8 cellular contexts compared by ENCODE assay signal in genomic region chr19:40055049-40055448, GRCh38. TPM values are rescaled to one million over a fixed set of nuclear protein-coding genes. Genes with fewer than 3 reads are reported as not detected.
A peak's percentile ranks its signal among the peaks of the same experiment; 100 is the strongest.
DNase-seq lines count a peak whose midpoint lies in the region; ATAC-seq and TF ChIP-seq lines count a peak whose summit lies in the region.

No MANE protein-coding gene starts in this region.

- H3K4me1 ChIP-seq in CD8-positive, alpha-beta T cell (ENCODE audit: insufficient read depth, low read length) = peaks cover 21% of the 10 kb centered on the region
- H3K4me1 ChIP-seq in PC-3 (ENCODE audit: insufficient read depth, low read length) (peaks cover 3% of the 10 kb centered on the region; the same call in 1 of the 2 replicates), esophagus (ENCODE audit: control insufficient read depth in 2 of 2, insufficient read depth in 2 of 2, low read length in 1 of 2) (peaks cover 0 to 7% of the 10 kb centered on the region in 2 donors)

- H3K27me3 Mint-ChIP-seq in CD8-positive, alpha-beta T cell (ENCODE audit: low read depth) = peaks cover 8% of the 10 kb centered on the region
- H3K27me3 Mint-ChIP-seq in osteocyte (ENCODE audit: unreplicated experiment) = peaks cover 3% of the 10 kb centered on the region

- peak overlapping the region; percentile 84 for H3K9ac ChIP-seq in PC-3 (ENCODE audit: low read length)

- H2AFZ ChIP-seq in PC-3 (ENCODE audit: low read length) = peak overlapping the region; percentile 100

- peaks cover 52% of the 10 kb centered on the region for H3K79me2 ChIP-seq in PC-3 (ENCODE audit: low read length)

- intact Hi-C loops in CD8-positive, alpha-beta T cell (cut with DNase I, micrococcal nuclease) = loop anchor here in 1 of 2 experiments (2.0 kb wide), 1 partner anchor 36 kb away; the partner anchor contains the start of gene ZNF780A
- intact Hi-C loops in PC-3 (cut with micrococcal nuclease) = no loop called here

- H3K27ac Mint-ChIP-seq in CD8-positive, alpha-beta T cell = no peak overlapping the region
- peak overlapping the region; percentile 91 for H3K27ac Mint-ChIP-seq in osteocyte (ENCODE audit: unreplicated experiment)

- H3K4me3 Mint-ChIP-seq in CD8-positive, alpha-beta T cell = peak overlapping the region; percentile 100
- peak overlapping the region; percentile 98 for H3K4me3 Mint-ChIP-seq in osteocyte (ENCODE audit: unreplicated experiment)

- no peaks in the 10 kb centered on the region for H3F3A ChIP-seq in PC-3 (ENCODE audit: low read length, unreplicated experiment)

- no peak for ATAC-seq in CD8-positive, alpha-beta T cell
- ATAC-seq in PC-3 (peak; percentile 8; the same call in 1 of the 2 replicates), GM21825 (IDR thresholded peaks at IDR 0.05; ENCODE audit: unreplicated experiment) (no peak), HG02885 (IDR thresholded peaks at IDR 0.05; ENCODE audit: poor library complexity, unreplicated experiment) (no peak)

- peaks cover 18% of the 10 kb centered on the region for H3K9me3 Mint-ChIP-seq in CD8-positive, alpha-beta T cell
- peaks cover 47% of the 10 kb centered on the region for H3K9me3 Mint-ChIP-seq in osteocyte (ENCODE audit: unreplicated experiment)

- no peak for DNase-seq in CD8-positive, alpha-beta T cell
- DNase-seq in PC-3 (no peak), osteocyte (ENCODE audit: extremely low spot score, unreplicated experiment) (no peak), DMS79 (lab: John Stamatoyannopoulos, UW) (no peak), retina (no peak)

- H3K9me2 ChIP-seq in PC-3 (replicated peaks; ENCODE audit: low read length) = no peaks in the 10 kb centered on the region

- H3K27ac ChIP-seq in CD8-positive, alpha-beta T cell (ENCODE audit: low read depth, low read length) = peak overlapping the region; percentile 78
- H3K27ac ChIP-seq in PC-3 (ENCODE audit: low read length) (no peak overlapping the region), esophagus (ENCODE audit: low read depth in 2 of 2, low read length in 1 of 2) (no peak overlapping the region)

- no TSS peak for BruUV-seq in PC-3 (replicated peaks; lab: Mats Ljungman, UMichigan)

- H3K4me3 ChIP-seq in CD8-positive, alpha-beta T cell (ENCODE audit: low read depth, low read length) = peak overlapping the region; percentile 72
- H3K4me3 ChIP-seq in PC-3 (ENCODE audit: low read length) = peak overlapping the region; percentile 99
- H3K4me3 ChIP-seq in esophagus (ENCODE audit: low read depth in 1 of 2, low read length in 2 of 2) = peak overlapping the region; percentile 97 to 100

- 44 to 52% methylated on average over 10 of the region's 10 CpGs for WGBS in esophagus, 2 donors

- peaks cover 44% of the 10 kb centered on the region for H3K36me3 Mint-ChIP-seq in CD8-positive, alpha-beta T cell
- peaks cover 36% of the 10 kb centered on the region for H3K36me3 Mint-ChIP-seq in osteocyte (ENCODE audit: unreplicated experiment)

- no peak for TF ChIP-seq CTCF in CD8-positive, alpha-beta T cell (IDR thresholded peaks at IDR 0.05)
- no peak for TF ChIP-seq CTCF in PC-3 (conservative IDR thresholded peaks at IDR 0.05; ENCODE audit: low read depth, low read length)
- TF ChIP-seq CTCF in osteocyte (IDR thresholded peaks at IDR 0.05) = no peak

- H3K4me2 ChIP-seq in PC-3 (ENCODE audit: low read length) = peak overlapping the region; percentile 99

- H3K4me1 Mint-ChIP-seq in CD8-positive, alpha-beta T cell (ENCODE audit: low read depth) = peaks cover 58% of the 10 kb centered on the region
- peaks cover 30% of the 10 kb centered on the region for H3K4me1 Mint-ChIP-seq in osteocyte (ENCODE audit: unreplicated experiment)

- H3K36me3 ChIP-seq in CD8-positive, alpha-beta T cell (ENCODE audit: insufficient read depth, low read length) = no peaks in the 10 kb centered on the region
- H3K36me3 ChIP-seq in PC-3 (ENCODE audit: low read depth, low read length) (peaks cover 8% of the 10 kb centered on the region; the same call in 1 of the 2 replicates), esophagus (ENCODE audit: control insufficient read depth in 2 of 2, insufficient read depth in 2 of 2, low read length in 1 of 2) (peaks cover 0 to 4% of the 10 kb centered on the region in 2 donors)

- H3K27me3 ChIP-seq in CD8-positive, alpha-beta T cell (ENCODE audit: insufficient read depth, low read length) = no peaks in the 10 kb centered on the region
- H3K27me3 ChIP-seq in PC-3 (ENCODE audit: low read length) (no peaks in the 10 kb centered on the region), esophagus (ENCODE audit: control insufficient read depth in 1 of 2, insufficient read depth in 2 of 2, low read length in 2 of 2) (no peaks in the 10 kb centered on the region)

- CTCF ChIA-PET in CD8-positive, alpha-beta T cell (lab: Charles Lee) = interaction anchor here (0.9 kb wide), 1 partner anchor 212 kb away, joined by 4 read pairs; no protein-coding TSS in a partner anchor
- CTCF ChIA-PET in PC-3 (lab: Charles Lee) = no interaction called here

- H4K20me1 ChIP-seq in PC-3 (ENCODE audit: low read length) = no peaks in the 10 kb centered on the region

- POLR2A ChIA-PET in CD8-positive, alpha-beta T cell (lab: Charles Lee) = interaction anchor here (0.7 to 1.8 kb wide), 4 partner anchors 36 to 694 kb away, joined by 3 to 12 read pairs (median 3); partner anchors contain the start of genes PSMC4 and ZNF780A
- POLR2A ChIA-PET in PC-3 (lab: Charles Lee; ENCODE audit: unreplicated experiment) = no interaction called here

- H3K9me3 ChIP-seq in CD8-positive, alpha-beta T cell (ENCODE audit: low read length) = no peaks in the 10 kb centered on the region
- H3K9me3 ChIP-seq in PC-3 (ENCODE audit: low read length) (peaks cover 10% of the 10 kb centered on the region; the same call in 1 of the 2 replicates), esophagus (ENCODE audit: control insufficient read depth in 2 of 2, insufficient read depth in 1 of 2, low read depth in 1 of 2, low read length in 1 of 2) (peaks cover 3 to 4% of the 10 kb centered on the region in 2 donors)

RNA-seq across cellular contexts. Expression of gene ZNF780B, which starts 1.0 kb away (rescaled TPM):
- total RNA-seq in CD8-positive, alpha-beta T cell = 10 to 100 TPM in 1 of 2 experiments, 1 to 10 TPM in 1; 9.8 to 14.8 TPM
- 7.1 and 8.5 TPM in 2 replicates for total RNA-seq in PC-3 (2014; rRNA removed)
- 1 to 10 TPM; 2.4 to 5.5 TPM for polyA plus RNA-seq in esophagus
- 18.5 and 20.0 TPM in 2 replicates for total RNA-seq in osteocyte

RNA-seq across cellular contexts. Expression of gene ZNF780A, which starts 35.7 kb away (rescaled TPM):
- total RNA-seq in CD8-positive, alpha-beta T cell = 10 to 100 TPM; 10.6 to 11.6 TPM
- 3.3 and 9.0 TPM in 2 replicates for total RNA-seq in PC-3 (2014; rRNA removed)
- 10 to 100 TPM; 17.7 to 20.9 TPM for polyA plus RNA-seq in esophagus
- total RNA-seq in osteocyte = 13.0 and 14.4 TPM in 2 replicates

RNA-seq across cellular contexts. Expression of gene ZNF546, which starts 58.2 kb away (rescaled TPM):
- total RNA-seq in CD8-positive, alpha-beta T cell = 1 to 10 TPM; 1.6 to 2.4 TPM
- total RNA-seq in PC-3 (2014; rRNA removed) = 0.69 and 2.5 TPM in 2 replicates
- under 1 TPM; 0.52 to 0.90 TPM for polyA plus RNA-seq in esophagus
- 5.6 and 7.3 TPM in 2 replicates for total RNA-seq in osteocyte
